20 cellular contexts compared by ENCODE assay signal in the genomic region with DNA sequence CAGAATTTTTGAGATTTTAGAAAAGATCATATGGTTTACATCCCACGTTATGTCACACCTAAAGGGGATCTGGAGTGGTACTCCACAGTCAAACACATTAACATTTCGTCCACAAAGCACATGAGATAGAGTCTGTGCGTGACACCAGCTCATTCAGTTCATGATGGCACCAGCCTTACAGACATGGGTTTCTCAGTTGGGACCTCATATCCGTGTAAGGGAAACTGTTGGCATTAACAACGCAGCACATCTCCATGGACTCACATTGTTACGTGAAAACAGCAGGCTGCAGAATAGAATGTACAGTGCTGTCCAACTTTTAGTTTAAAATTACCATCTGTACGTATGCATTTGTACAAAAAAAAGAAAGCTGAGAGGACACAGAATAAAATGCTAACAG. TPM values are rescaled to one million over a fixed set of nuclear protein-coding genes. Genes with fewer than 3 reads are reported as not detected.
DNase-seq lines count a peak whose midpoint lies in the region; ATAC-seq, FAIRE-seq and TF ChIP-seq lines count a peak whose summit lies in the region.
"Had no signal": no experiment of that assay in that cellular context is flagged by ENCODE, and none has a peak within 500 bp of the region (broad histone marks: within the 10 kb centered on the region; RNA-seq: fewer than 3 reads in every experiment).

No MANE protein-coding gene starts in this region.

- no peak for TF ChIP-seq POLR2A in endothelial cell of umbilical vein (IDR thresholded peaks at IDR 0.05; ENCODE audit: low read depth, low read length)

- CTCF ChIA-PET in endothelial cell of umbilical vein (lab: Charles Lee): no interaction called here

- no peak overlapping the region for H2AFZ ChIP-seq in endothelial cell of umbilical vein (ENCODE audit: low read depth, low read length)

- dilution Hi-C loops in endothelial cell of umbilical vein (cut with MboI; ENCODE audit: extremely low pct_ligation_motif_present, low sequenced_read_pairs): no loop called here

- no peaks in the 10 kb centered on the region for H3K79me2 ChIP-seq in endothelial cell of umbilical vein (ENCODE audit: control insufficient read depth, insufficient read depth, low read length)

- H3K9ac ChIP-seq in endothelial cell of umbilical vein (replicated peaks; ENCODE audit: extremely low read depth, insufficient read depth, low read length): no peak overlapping the region
- H3K9ac ChIP-seq: BLaER1 had no signal

- no peaks in the 10 kb centered on the region for H3K9me1 ChIP-seq in endothelial cell of umbilical vein (replicated peaks; ENCODE audit: control insufficient read depth, extremely low read depth, insufficient read depth, low read length)

- BruUV-seq in endothelial cell of umbilical vein (replicated peaks; lab: Mats Ljungman, UMichigan): no TSS peak

- H3K4me3 ChIP-seq in endothelial cell of umbilical vein (replicated peaks in 1 of 3; ENCODE audit: insufficient read depth in 1 of 3, low read depth in 1 of 3, low read length in 3 of 3): no peak overlapping the region
- H3K4me3 ChIP-seq: BLaER1 had no signal

- H3K36me3 ChIP-seq in endothelial cell of umbilical vein (ENCODE audit: control insufficient read depth in 2 of 2, extremely low read depth in 1 of 2, insufficient read depth in 2 of 2, low read length in 2 of 2): peaks cover 0 to 3% of the 10 kb centered on the region in 2 experiments

- H4K20me1 ChIP-seq in endothelial cell of umbilical vein (replicated peaks; ENCODE audit: control insufficient read depth, extremely low read depth, insufficient read depth, low read length): no peaks in the 10 kb centered on the region
- H4K20me1 ChIP-seq: BLaER1 had no signal

- H3K27ac ChIP-seq in endothelial cell of umbilical vein (ENCODE audit: insufficient read depth, low read depth, low read length): no peak overlapping the region
- H3K27ac ChIP-seq: BLaER1 had no signal

- TF ChIP-seq CTCF in endothelial cell of umbilical vein (IDR thresholded peaks at IDR 0.05; ENCODE audit: extremely low read depth in 1 of 2, insufficient read depth in 1 of 2, low read depth in 1 of 2, low read length in 2 of 2): no peak

- H3K9me3 ChIP-seq in endothelial cell of umbilical vein (replicated peaks; ENCODE audit: control insufficient read depth, insufficient read depth, low read length): no peaks in the 10 kb centered on the region
- H3K9me3 ChIP-seq: BLaER1 had no signal

- peak; percentile 33 for FAIRE-seq in endothelial cell of umbilical vein (lab: Jason Lieb, UNC)
- FAIRE-seq: HepG2 had no signal

- POLR2A ChIA-PET in endothelial cell of umbilical vein (lab: Charles Lee): no interaction called here

- H3K4me2 ChIP-seq in endothelial cell of umbilical vein (ENCODE audit: insufficient read depth, low read length): no peak overlapping the region
- H3K4me2 ChIP-seq: BLaER1 had no signal

- no peaks in the 10 kb centered on the region for H3K27me3 ChIP-seq in endothelial cell of umbilical vein (ENCODE audit: control insufficient read depth in 2 of 2, insufficient read depth in 2 of 2, low read length in 2 of 2)
- H3K27me3 ChIP-seq: BLaER1 had no signal

- DNase-seq in activated effector memory CD4-positive, alpha-beta T cell treated with anti-CD3 and anti-CD28 coated beads, Interleukin-2, amount 50 U/mL, for 16 hours: peak; percentile 12
- no peak for DNase-seq in activated effector memory CD4-positive, alpha-beta T cell treated with Interleukin-2 at 50 U/mL for 16 hours
- DNase-seq in endothelial cell of umbilical vein (ENCODE audit: low read depth, low spot score) (no peak), sciatic nerve (ENCODE audit: low spot score) (peak; percentile 18), pons (ENCODE audit: low spot score) (no peak), cortex of kidney (lab: John Stamatoyannopoulos, UW) (no peak)
- DNase-seq: 8988T; CD4-positive, alpha-beta memory T cell; DMS79 treated with DMSO at 0.1 percent for 48 hours; GF-D8; GOT3; HFFc6 had no signal

- no peak for ATAC-seq in sciatic nerve
- ATAC-seq in HG02840 (IDR thresholded peaks at IDR 0.05; ENCODE audit: low FRiP score, unreplicated experiment): no peak
- ATAC-seq: HCT116, HepG2 had no signal

- H3K4me1 ChIP-seq in endothelial cell of umbilical vein (ENCODE audit: control insufficient read depth, extremely low read depth, insufficient read depth, low read length): no peaks in the 10 kb centered on the region

- intact Hi-C loops in endothelial cell of umbilical vein (cut with micrococcal nuclease): no loop called here
- intact Hi-C loops in sciatic nerve (cut with DNase I): no loop called here

TF ChIP-seq in endothelial cell of umbilical vein, 7 proteins besides CTCF, POLR2A, EP300 and RAD21:
- TF ChIP-seq JUN (IDR thresholded peaks at IDR 0.05; ENCODE audit: borderline replicate concordance, insufficient read depth, insufficient read length, low read depth) (no peak), POLR2AphosphoS5 (IDR thresholded peaks at IDR 0.05; ENCODE audit: insufficient read depth, low read depth, low read length) (no peak), GATA2 (IDR thresholded peaks at IDR 0.05; ENCODE audit: insufficient read depth, insufficient read length, low read depth, low read length) (no peak), FOS (IDR thresholded peaks at IDR 0.05; ENCODE audit: borderline replicate concordance, insufficient read depth, low read length) (no peak), EZH2 (IDR thresholded peaks at IDR 0.05; ENCODE audit: borderline replicate concordance, low read depth, low read length, severe bottlenecking) (no peak), MYC (IDR thresholded peaks at IDR 0.05; ENCODE audit: low read depth, low read length) (no peak), MAX (IDR thresholded peaks at IDR 0.05; ENCODE audit: insufficient read depth, insufficient read length) (no peak)
TF ChIP-seq in endothelial cell of umbilical vein: peak in this region for 0.

RNA-seq across cellular contexts. Expression of gene RIC8A, which starts 14.0 kb away (rescaled TPM):
- total RNA-seq in endothelial cell of umbilical vein (112 and 119 TPM in 2 replicates), sciatic nerve (74.7 TPM)
- 143 and 165 TPM in 2 replicates for polyA plus RNA-seq in endothelial cell of umbilical vein
- 127 and 130 TPM in 2 replicates for polyA plus RNA-seq in endothelial cell of umbilical vein (2011; cell fraction: cytosol; rRNA removed)
- polyA plus RNA-seq in endothelial cell of umbilical vein (2011; cell fraction: nucleus; rRNA removed): 223 and 270 TPM in 2 replicates
- 108 and 109 TPM in 2 replicates for polyA plus RNA-seq in endothelial cell of umbilical vein (2012)
- polyA minus RNA-seq in endothelial cell of umbilical vein: 191 and 225 TPM in 2 replicates
- polyA minus RNA-seq in endothelial cell of umbilical vein (2011; cell fraction: cytosol; rRNA and poly(A)+ RNA removed): 53.6 TPM
- polyA minus RNA-seq in endothelial cell of umbilical vein (2011; cell fraction: nucleus; rRNA and poly(A)+ RNA removed): 83.9 and 90.5 TPM in 2 replicates

RNA-seq across cellular contexts. Expression of gene BET1L, which starts 14.3 kb away (rescaled TPM):
- total RNA-seq in endothelial cell of umbilical vein (31.0 and 35.5 TPM in 2 replicates), sciatic nerve (48.1 TPM)
- 80.0 and 90.0 TPM in 2 replicates for polyA plus RNA-seq in endothelial cell of umbilical vein
- polyA plus RNA-seq in endothelial cell of umbilical vein (2011; cell fraction: cytosol; rRNA removed): 48.3 and 49.2 TPM in 2 replicates
- polyA plus RNA-seq in endothelial cell of umbilical vein (2011; cell fraction: nucleus; rRNA removed): 47.8 and 50.4 TPM in 2 replicates
- polyA plus RNA-seq in endothelial cell of umbilical vein (2012): 34.9 and 42.2 TPM in 2 replicates
- 70.3 and 82.1 TPM in 2 replicates for polyA minus RNA-seq in endothelial cell of umbilical vein
- 11.6 TPM for polyA minus RNA-seq in endothelial cell of umbilical vein (2011; cell fraction: cytosol; rRNA and poly(A)+ RNA removed)
- polyA minus RNA-seq in endothelial cell of umbilical vein (2011; cell fraction: nucleus; rRNA and poly(A)+ RNA removed): 36.9 and 42.7 TPM in 2 replicates

RNA-seq across cellular contexts. Expression of gene SIRT3, which starts 14.6 kb away (rescaled TPM):
- total RNA-seq in endothelial cell of umbilical vein: 12.0 and 14.9 TPM in 2 replicates
- polyA plus RNA-seq in endothelial cell of umbilical vein: 17.6 and 18.3 TPM in 2 replicates
- 12.5 and 14.5 TPM in 2 replicates for polyA plus RNA-seq in endothelial cell of umbilical vein (2011; cell fraction: cytosol; rRNA removed)
- 56.7 and 68.4 TPM in 2 replicates for polyA plus RNA-seq in endothelial cell of umbilical vein (2011; cell fraction: nucleus; rRNA removed)
- polyA plus RNA-seq in endothelial cell of umbilical vein (2012): 16.1 and 17.1 TPM in 2 replicates
- 20.0 and 20.7 TPM in 2 replicates for polyA minus RNA-seq in endothelial cell of umbilical vein
- 4.1 TPM for polyA minus RNA-seq in endothelial cell of umbilical vein (2011; cell fraction: cytosol; rRNA and poly(A)+ RNA removed)
- polyA minus RNA-seq in endothelial cell of umbilical vein (2011; cell fraction: nucleus; rRNA and poly(A)+ RNA removed): 15.2 and 16.3 TPM in 2 replicates
- total RNA-seq in sciatic nerve: 21.7 TPM

RNA-seq across cellular contexts. Expression of gene PSMD13, which starts 15.2 kb away (rescaled TPM):
- total RNA-seq in endothelial cell of umbilical vein (168 and 179 TPM in 2 replicates), sciatic nerve (79.4 TPM)
- polyA plus RNA-seq in endothelial cell of umbilical vein: 175 and 214 TPM in 2 replicates
- 214 and 243 TPM in 2 replicates for polyA plus RNA-seq in endothelial cell of umbilical vein (2011; cell fraction: cytosol; rRNA removed)
- polyA plus RNA-seq in endothelial cell of umbilical vein (2011; cell fraction: nucleus; rRNA removed): 168 and 195 TPM in 2 replicates
- polyA plus RNA-seq in endothelial cell of umbilical vein (2012): 201 and 241 TPM in 2 replicates
- 91.9 and 105 TPM in 2 replicates for polyA minus RNA-seq in endothelial cell of umbilical vein
- 26.8 TPM for polyA minus RNA-seq in endothelial cell of umbilical vein (2011; cell fraction: cytosol; rRNA and poly(A)+ RNA removed)
- polyA minus RNA-seq in endothelial cell of umbilical vein (2011; cell fraction: nucleus; rRNA and poly(A)+ RNA removed): 45.1 and 47.1 TPM in 2 replicates

RNA-seq across cellular contexts. Expression of gene SCGB1C1, which starts 28.7 kb away (rescaled TPM):
- total RNA-seq in endothelial cell of umbilical vein (not detected in 2 replicates), sciatic nerve (not detected)
- not detected in 2 replicates for polyA plus RNA-seq in endothelial cell of umbilical vein
- polyA plus RNA-seq in endothelial cell of umbilical vein (2011; cell fraction: cytosol; rRNA removed): not detected in 2 replicates
- not detected in 2 replicates for polyA plus RNA-seq in endothelial cell of umbilical vein (2011; cell fraction: nucleus; rRNA removed)
- polyA plus RNA-seq in endothelial cell of umbilical vein (2012): not detected in 2 replicates
- polyA minus RNA-seq in endothelial cell of umbilical vein: not detected in 2 replicates
- polyA minus RNA-seq in endothelial cell of umbilical vein (2011; cell fraction: cytosol; rRNA and poly(A)+ RNA removed): not detected
- polyA minus RNA-seq in endothelial cell of umbilical vein (2011; cell fraction: nucleus; rRNA and poly(A)+ RNA removed): not detected in 2 replicates
- total RNA-seq: A673; CD4-positive, alpha-beta memory T cell; H7; HepG2; HFFc6 had no signal
- polyA plus RNA-seq: AG04450; CD14-positive monocyte; CD4-positive, alpha-beta memory T cell; HepG2 had no signal

Comparison
In these comparisons a context has a peak if more than half of its experiments do, and no peak if none do; other contexts are left out.
1. DNase-seq: peak in activated effector memory CD4-positive, alpha-beta T cell treated with anti-CD3 and anti-CD28 coated beads, Interleukin-2, amount 50 U/mL, for 16 hours (single experiment) and sciatic nerve (single experiment); none in activated effector memory CD4-positive, alpha-beta T cell treated with Interleukin-2 at 50 U/mL for 16 hours (single experiment), endothelial cell of umbilical vein (single experiment), pons (single experiment) and cortex of kidney (single experiment).